Comparison of ENCODE assay signal across 14 cellular contexts in genomic region chr21:22885079-22885478, GRCh38.
DNase-seq lines count a peak whose midpoint lies in the region; ATAC-seq, FAIRE-seq and TF ChIP-seq lines count a peak whose summit lies in the region.
"Had no signal": no experiment of that assay in that cellular context is flagged by ENCODE, and none has a peak within 500 bp of the region (broad histone marks: within the 10 kb centered on the region; RNA-seq: fewer than 3 reads in every experiment).

No MANE protein-coding gene starts in this region.

- H3K9me3 ChIP-seq in HUES64 (ENCODE audit: insufficient read depth, low read depth, low read length) = no peaks in the 10 kb centered on the region
- no peaks in the 10 kb centered on the region for H3K9me3 ChIP-seq in ascending aorta
- peaks cover 0 to 7% (median 0%) of the 10 kb centered on the region in 8 donors for H3K9me3 ChIP-seq in spleen
- H3K9me3 ChIP-seq: A549 had no signal

- TF ChIP-seq POLR2A in spleen (IDR thresholded peaks at IDR 0.05) = no peak

- H3K27ac Mint-ChIP-seq in WTC11 = peak overlapping the region; percentile 4

- POLR2A ChIA-PET in WTC11 (lab: Charles Lee) = no interaction called here

- 0 out of 2 replicates have a peak, but pooled peaks cover 3% of the 10 kb centered on the region for H3K9me3 Mint-ChIP-seq in WTC11

- in situ Hi-C loops in Caki2 (cut with HindIII; ENCODE audit: low pct_unique_long_range_greater_than_20kb, low sequenced_read_pairs) = no loop called here

- H3K4me1 Mint-ChIP-seq in WTC11 = peaks cover 34% of the 10 kb centered on the region

- H3K4me1 ChIP-seq in HUES64 (ENCODE audit: insufficient read depth, low read length) (peaks cover 46% of the 10 kb centered on the region), ascending aorta (no peaks in the 10 kb centered on the region), spleen (no peaks in the 10 kb centered on the region)
- H3K4me1 ChIP-seq: A549 had no signal

- intact Hi-C loops in ascending aorta (cut with DNase I) = no loop called here
- intact Hi-C loops in spleen (cut with DNase I; ENCODE audit: low total_unique reads) = no loop called here

- ATAC-seq in WTC11 (peak; percentile 43), HG02798 (IDR thresholded peaks at IDR 0.05; ENCODE audit: poor library complexity, unreplicated experiment) (no peak)
- ATAC-seq: A549 had no signal

- FAIRE-seq in HTR-8/SVneo (lab: Jason Lieb, UNC) = no peak
- FAIRE-seq: A549 had no signal

- CTCF ChIA-PET in WTC11 (lab: Charles Lee) = no interaction called here

- H3K27ac ChIP-seq in HUES64 (ENCODE audit: low read depth, low read length) = peak overlapping the region; percentile 51
- no peak overlapping the region for H3K27ac ChIP-seq in ascending aorta
- H3K27ac ChIP-seq in spleen = no peak overlapping the region
- H3K27ac ChIP-seq: A549 had no signal

- 73% methylated on average over 3 of the region's 4 CpGs for WGBS in HUES64
- 80 to 95% (median 88%) methylated on average over 4 of the region's 4 CpGs for WGBS in spleen, 5 donors

- H3K4me3 ChIP-seq in HUES64 (ENCODE audit: low read length) = no peak overlapping the region
- no peak overlapping the region for H3K4me3 ChIP-seq in ascending aorta
- no peak overlapping the region for H3K4me3 ChIP-seq in spleen
- H3K4me3 ChIP-seq: A549 had no signal

- H3K27me3 ChIP-seq in HUES64 (ENCODE audit: insufficient read depth, low read length) (no peaks in the 10 kb centered on the region), ascending aorta (no peaks in the 10 kb centered on the region), spleen (replicated peaks in 1 of 7) (no peaks in the 10 kb centered on the region)

- no peak overlapping the region for H3K4me3 Mint-ChIP-seq in WTC11

- 0 out of 2 replicates have a peak, but pooled peaks cover 3% of the 10 kb centered on the region for H3K36me3 Mint-ChIP-seq in WTC11

- H3K9ac ChIP-seq in HUES64 (ENCODE audit: low read depth, low read length) = peak overlapping the region; percentile 62

- H3K36me3 ChIP-seq in HUES64 (ENCODE audit: insufficient read depth, low read length) = no peaks in the 10 kb centered on the region
- H3K36me3 ChIP-seq in ascending aorta = no peaks in the 10 kb centered on the region
- no peaks in the 10 kb centered on the region for H3K36me3 ChIP-seq in spleen

- DNase-seq in Caki2 (ENCODE audit: low read depth) (peak; percentile 17), WTC11 (ENCODE audit: low spot score) (no peak), glomerular visceral epithelial cell (ENCODE audit: extremely low spot score) (peak; percentile 30), HTR-8/SVneo (ENCODE audit: insufficient read length, low spot score) (no peak), ascending aorta (ENCODE audit: low spot score in 2 of 2) (no peak), spleen (no peak)
- DNase-seq: DMS79 treated with DMSO at 0.1 percent for 48 hours, H7, NCI-H1436 treated with DMSO at 0.1 percent for 48 hours, NCI-H2081 treated with DMSO at 0.1 percent for 48 hours, SHP77 treated with DMSO at 0.1 percent for 48 hours had no signal

- TF ChIP-seq CTCF in WTC11 (IDR thresholded peaks at IDR 0.05) (no peak), ascending aorta (IDR thresholded peaks at IDR 0.05) (no peak), spleen (IDR thresholded peaks at IDR 0.05 in 8 of 11, conservative IDR thresholded peaks at IDR 0.05 in 3 of 11) (no peak)

- H3K27me3 Mint-ChIP-seq in WTC11 (ENCODE audit: low read depth) = no peaks in the 10 kb centered on the region

TF ChIP-seq in WTC11, 78 proteins besides CTCF, POLR2A, EP300 and RAD21 (continues in another document):
- TF ChIP-seq KAT7 (CRISPR knock-in tag; IDR thresholded peaks at IDR 0.05; ENCODE audit: borderline replicate concordance) = no peak
- TF ChIP-seq MAX (CRISPR knock-in tag; IDR thresholded peaks at IDR 0.05) = no peak
- TF ChIP-seq ZNF121 (CRISPR knock-in tag; IDR thresholded peaks at IDR 0.05) = no peak
- no peak for TF ChIP-seq ZBTB21 (CRISPR knock-in tag; IDR thresholded peaks at IDR 0.05; ENCODE audit: borderline replicate concordance)
- TF ChIP-seq CBFB (CRISPR knock-in tag; IDR thresholded peaks at IDR 0.05; ENCODE audit: low read depth) = no peak
- TF ChIP-seq HMGA2 (CRISPR knock-in tag; IDR thresholded peaks at IDR 0.05) = no peak
- no peak for TF ChIP-seq ELF4 (CRISPR knock-in tag; IDR thresholded peaks at IDR 0.05; ENCODE audit: low read depth)
- no peak for TF ChIP-seq AFF4 (CRISPR knock-in tag; IDR thresholded peaks at IDR 0.05; ENCODE audit: borderline replicate concordance)
- no peak for TF ChIP-seq TEAD1 (CRISPR knock-in tag; IDR thresholded peaks at IDR 0.05)
- TF ChIP-seq, protein P1, sequence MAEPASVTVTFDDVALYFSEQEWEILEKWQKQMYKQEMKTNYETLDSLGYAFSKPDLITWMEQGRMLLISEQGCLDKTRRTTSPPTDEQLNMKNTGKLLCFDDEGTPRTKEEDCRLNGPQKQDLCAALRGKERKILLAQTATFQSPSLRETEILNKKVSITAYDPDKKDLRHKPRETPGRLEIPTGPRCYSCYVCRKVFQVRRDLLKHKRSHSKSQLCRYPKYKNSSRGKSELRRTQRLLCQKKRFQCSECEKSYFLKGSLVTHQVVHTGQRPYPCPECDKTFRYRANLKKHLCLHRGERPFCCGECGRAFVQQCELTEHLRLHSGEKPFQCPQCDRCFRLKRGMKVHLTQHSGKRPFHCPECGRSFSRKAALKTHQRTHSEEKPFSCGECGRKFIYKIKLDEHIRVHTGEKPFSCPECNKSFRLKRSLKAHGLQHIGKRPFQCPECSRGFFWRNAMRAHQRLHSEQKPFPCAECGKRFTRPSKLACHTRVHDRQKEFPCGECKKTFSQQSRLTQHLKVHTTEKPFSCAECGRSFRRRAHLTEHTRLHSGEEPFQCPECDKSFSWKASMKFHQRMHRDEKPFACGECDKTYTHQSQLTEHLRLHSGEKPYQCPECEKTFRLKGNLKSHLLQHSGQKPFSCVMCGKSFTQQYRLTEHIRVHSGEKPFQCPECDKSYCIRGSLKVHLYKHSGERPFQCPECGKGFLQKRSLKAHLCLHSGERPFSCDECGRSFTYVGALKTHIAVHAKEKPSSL (CRISPR knock-in tag; conservative IDR thresholded peaks at IDR 0.05) = no peak
- TF ChIP-seq, protein P2, sequence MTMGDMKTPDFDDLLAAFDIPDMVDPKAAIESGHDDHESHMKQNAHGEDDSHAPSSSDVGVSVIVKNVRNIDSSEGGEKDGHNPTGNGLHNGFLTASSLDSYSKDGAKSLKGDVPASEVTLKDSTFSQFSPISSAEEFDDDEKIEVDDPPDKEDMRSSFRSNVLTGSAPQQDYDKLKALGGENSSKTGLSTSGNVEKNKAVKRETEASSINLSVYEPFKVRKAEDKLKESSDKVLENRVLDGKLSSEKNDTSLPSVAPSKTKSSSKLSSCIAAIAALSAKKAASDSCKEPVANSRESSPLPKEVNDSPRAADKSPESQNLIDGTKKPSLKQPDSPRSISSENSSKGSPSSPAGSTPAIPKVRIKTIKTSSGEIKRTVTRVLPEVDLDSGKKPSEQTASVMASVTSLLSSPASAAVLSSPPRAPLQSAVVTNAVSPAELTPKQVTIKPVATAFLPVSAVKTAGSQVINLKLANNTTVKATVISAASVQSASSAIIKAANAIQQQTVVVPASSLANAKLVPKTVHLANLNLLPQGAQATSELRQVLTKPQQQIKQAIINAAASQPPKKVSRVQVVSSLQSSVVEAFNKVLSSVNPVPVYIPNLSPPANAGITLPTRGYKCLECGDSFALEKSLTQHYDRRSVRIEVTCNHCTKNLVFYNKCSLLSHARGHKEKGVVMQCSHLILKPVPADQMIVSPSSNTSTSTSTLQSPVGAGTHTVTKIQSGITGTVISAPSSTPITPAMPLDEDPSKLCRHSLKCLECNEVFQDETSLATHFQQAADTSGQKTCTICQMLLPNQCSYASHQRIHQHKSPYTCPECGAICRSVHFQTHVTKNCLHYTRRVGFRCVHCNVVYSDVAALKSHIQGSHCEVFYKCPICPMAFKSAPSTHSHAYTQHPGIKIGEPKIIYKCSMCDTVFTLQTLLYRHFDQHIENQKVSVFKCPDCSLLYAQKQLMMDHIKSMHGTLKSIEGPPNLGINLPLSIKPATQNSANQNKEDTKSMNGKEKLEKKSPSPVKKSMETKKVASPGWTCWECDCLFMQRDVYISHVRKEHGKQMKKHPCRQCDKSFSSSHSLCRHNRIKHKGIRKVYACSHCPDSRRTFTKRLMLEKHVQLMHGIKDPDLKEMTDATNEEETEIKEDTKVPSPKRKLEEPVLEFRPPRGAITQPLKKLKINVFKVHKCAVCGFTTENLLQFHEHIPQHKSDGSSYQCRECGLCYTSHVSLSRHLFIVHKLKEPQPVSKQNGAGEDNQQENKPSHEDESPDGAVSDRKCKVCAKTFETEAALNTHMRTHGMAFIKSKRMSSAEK (CRISPR knock-in tag; IDR thresholded peaks at IDR 0.05; ENCODE audit: borderline replicate concordance) = no peak
- TF ChIP-seq SOX15 (CRISPR knock-in tag; IDR thresholded peaks at IDR 0.05) = no peak

Comparison
In these comparisons a context has a peak if more than half of its experiments do, and no peak if none do; other contexts are left out.
1. DNase-seq: peak in Caki2 (single experiment) and glomerular visceral epithelial cell (single experiment); none in WTC11 (single experiment), HTR-8/SVneo (single experiment), ascending aorta (0 of 2) and spleen (single experiment).